In genomic region chr9:18768951-18769622, GRCh38 we compare ENCODE assay signal across 16 cellular contexts.
A peak's percentile ranks its signal among the peaks of the same experiment; 100 is the strongest.
DNase-seq lines count a peak whose midpoint lies in the region; ATAC-seq, FAIRE-seq and TF ChIP-seq lines count a peak whose summit lies in the region.
"Had no signal": no experiment of that assay in that cellular context is flagged by ENCODE, and none has a peak within 500 bp of the region (broad histone marks: within the 10 kb centered on the region; RNA-seq: fewer than 3 reads in every experiment).

No MANE protein-coding gene starts in this region.

- no TSS peak for BruUV-seq in HepG2 (replicated peaks; lab: Mats Ljungman, UMichigan)

- H3K27ac ChIP-seq in HepG2 (ENCODE audit: extremely low read length, insufficient read depth, low read length) = no peak overlapping the region
- H3K27ac ChIP-seq: HL-60 had no signal

- TF ChIP-seq EP300 in HepG2 (IDR thresholded peaks at IDR 0.05; ENCODE audit: low read depth in 2 of 2, low read length in 2 of 2) (no peak), HepG2 (CRISPR knock-in tag; IDR thresholded peaks at IDR 0.05; ENCODE audit: borderline replicate concordance) (no peak)

- peaks cover 0 to 2% (median 0%) of the 10 kb centered on the region in 3 donors for H3K9me3 Mint-ChIP-seq in IgD-negative memory B cell
- H3K9me3 Mint-ChIP-seq: central memory CD8-positive, alpha-beta T cell; natural killer cell had no signal

- H3K27ac Mint-ChIP-seq in IgD-negative memory B cell = no peak overlapping the region
- H3K27ac Mint-ChIP-seq: natural killer cell had no signal

- TF ChIP-seq CTCF in HepG2 (CRISPR knock-in tag; IDR thresholded peaks at IDR 0.05) = no peak

- ATAC-seq in GM18511 (IDR thresholded peaks at IDR 0.05; ENCODE audit: unreplicated experiment) (peak; percentile 91), GM21381 (IDR thresholded peaks at IDR 0.05; ENCODE audit: unreplicated experiment) (peak; percentile 83), HG02973 (IDR thresholded peaks at IDR 0.05; ENCODE audit: unreplicated experiment) (peak; percentile 90), HepG2 (no peak)
- ATAC-seq: natural killer cell had no signal

- peak overlapping the region in 3 of 4 donors; percentile 9 to 71 (median 53) for H3K4me3 Mint-ChIP-seq in IgD-negative memory B cell
- H3K4me3 Mint-ChIP-seq: central memory CD8-positive, alpha-beta T cell; natural killer cell had no signal

- WGBS in HepG2 (ENCODE audit: low lambda C conversion rate) = 0% methylated on average over 6 of the region's 6 CpGs

- CTCF ChIA-PET in HepG2 (lab: Yijun Ruan, JAX; ENCODE audit: low intra/inter-chr PET ratio, low total read pairs) = no interaction called here

- H3K9ac ChIP-seq in HepG2 (ENCODE audit: insufficient read depth, low read depth, low read length) = no peak overlapping the region

- H3K79me2 ChIP-seq in HepG2 (ENCODE audit: insufficient read depth, low read length) = no peaks in the 10 kb centered on the region

- H4K20me1 ChIP-seq in HepG2 (ENCODE audit: insufficient read depth, low read length) = no peaks in the 10 kb centered on the region

- TF ChIP-seq RAD21 in HepG2 (CRISPR knock-in tag; IDR thresholded peaks at IDR 0.05) = no peak

- in situ Hi-C loops in HepG2 (cut with HindIII; ENCODE audit: extremely low pct_ligation_motif_present, low pct_unique_long_range_greater_than_20kb) = no loop called here

- H3K4me1 ChIP-seq in HepG2 (ENCODE audit: insufficient read depth, low read length) = no peaks in the 10 kb centered on the region
- H3K4me1 ChIP-seq: BE2C had no signal

- no peaks in the 10 kb centered on the region for H3K27me3 Mint-ChIP-seq in IgD-negative memory B cell

- intact Hi-C loops in HepG2 (cut with micrococcal nuclease; ENCODE audit: unreplicated experiment) = no loop called here

- no peak overlapping the region for H3K4me2 ChIP-seq in HepG2 (ENCODE audit: low read depth, low read length)
- H3K4me2 ChIP-seq: smooth muscle cell had no signal

- DNase-seq in activated naive CD4-positive, alpha-beta T cell treated with anti-CD3 and anti-CD28 coated beads, Interleukin-2, amount 50 U/mL, for 16 hours = no peak
- DNase-seq in NCI-H510A (lab: John Stamatoyannopoulos, UW) (no peak), HepG2 (ENCODE audit: low spot score) (no peak), HTR-8/SVneo (ENCODE audit: insufficient read length, low spot score) (no peak)
- DNase-seq: activated CD4-positive, alpha-beta T cell treated with anti-CD3 and anti-CD28 coated beads for 1 hour; activated gamma-delta T cell treated with Interleukin-2 at 50 U/mL for 16 hours; BE2C; natural killer cell; NCI-H524 had no signal

- H3K4me3 ChIP-seq in HepG2 (replicated peaks in 1 of 3; ENCODE audit: insufficient read depth in 1 of 3, low read depth in 2 of 3, low read length in 3 of 3) = no peak overlapping the region
- H3K4me3 ChIP-seq: smooth muscle cell had no signal

- H3K36me3 Mint-ChIP-seq in IgD-negative memory B cell = no peaks in the 10 kb centered on the region
- H3K36me3 Mint-ChIP-seq: natural killer cell had no signal

- no peak for FAIRE-seq in HepG2 (lab: Jason Lieb, UNC)
- no peak for FAIRE-seq in HTR-8/SVneo (lab: Jason Lieb, UNC)

- H3K9me3 ChIP-seq in HepG2 (ENCODE audit: low read length) = no peaks in the 10 kb centered on the region
- H3K9me3 ChIP-seq: BE2C had no signal

- no peak overlapping the region for H2AFZ ChIP-seq in HepG2 (ENCODE audit: low read length)

- no peak for TF ChIP-seq POLR2A in HepG2 (IDR thresholded peaks at IDR 0.05; ENCODE audit: insufficient read depth in 1 of 2, low read depth in 2 of 2, low read length in 2 of 2)

- no peaks in the 10 kb centered on the region for H3K36me3 ChIP-seq in HepG2 (replicated peaks in 1 of 2; ENCODE audit: control insufficient read depth in 1 of 2, insufficient read depth in 2 of 2, low read length in 2 of 2)
- H3K36me3 ChIP-seq: BE2C had no signal

- peaks cover 0 to 11% of the 10 kb centered on the region in 2 experiments; a peak in 3 of 5 replicates for H3K27me3 ChIP-seq in HepG2 (ENCODE audit: control insufficient read depth in 1 of 2, insufficient read depth in 2 of 2, low read length in 2 of 2)

- peaks cover 6 to 9% (median 8%) of the 10 kb centered on the region in 3 donors for H3K4me1 Mint-ChIP-seq in IgD-negative memory B cell
- H3K4me1 Mint-ChIP-seq: central memory CD8-positive, alpha-beta T cell; natural killer cell had no signal

- POLR2A ChIA-PET in HepG2 (lab: Yijun Ruan, JAX) = no interaction called here

TF ChIP-seq in HepG2, 621 proteins besides CTCF, POLR2A, EP300 and RAD21:
- no peak for TF ChIP-seq GZF1 (CRISPR knock-in tag; IDR thresholded peaks at IDR 0.05)
- TF ChIP-seq ATF5 (CRISPR knock-in tag; IDR thresholded peaks at IDR 0.05; ENCODE audit: low read depth) = no peak
- TF ChIP-seq ZNF354B (CRISPR knock-in tag; IDR thresholded peaks at IDR 0.05) = no peak
- TF ChIP-seq IKZF1 (IDR thresholded peaks at IDR 0.05) = no peak
- TF ChIP-seq SP4 (CRISPR knock-in tag; IDR thresholded peaks at IDR 0.05) = no peak
- TF ChIP-seq ZNF670 (CRISPR knock-in tag; IDR thresholded peaks at IDR 0.05; ENCODE audit: borderline replicate concordance) = no peak
- TF ChIP-seq RFX1 (IDR thresholded peaks at IDR 0.05) = no peak
- no peak for TF ChIP-seq ZNF547 (CRISPR knock-in tag; IDR thresholded peaks at IDR 0.05)
- TF ChIP-seq DMTF1 (CRISPR knock-in tag; IDR thresholded peaks at IDR 0.05) = no peak
- TF ChIP-seq MIER2 (CRISPR knock-in tag; IDR thresholded peaks at IDR 0.05) = no peak
- TF ChIP-seq NFIB (CRISPR knock-in tag; IDR thresholded peaks at IDR 0.05; ENCODE audit: borderline replicate concordance) = no peak
- no peak for TF ChIP-seq ZNF781 (CRISPR knock-in tag; IDR thresholded peaks at IDR 0.05; ENCODE audit: borderline replicate concordance, not compliant biosample characterization)
- TF ChIP-seq ZFP36L2 (CRISPR knock-in tag; IDR thresholded peaks at IDR 0.05) = no peak
